Comparison of ENCODE assay signal across 8 cellular contexts in genomic region chr17:58517928-58518609, GRCh38. TPM values are rescaled to one million over a fixed set of nuclear protein-coding genes. Genes with fewer than 3 reads are reported as not detected.
DNase-seq lines count a peak whose midpoint lies in the region; FAIRE-seq and TF ChIP-seq lines count a peak whose summit lies in the region.

No MANE protein-coding gene starts in this region.

- H2AFZ ChIP-seq in MM.1S (ENCODE audit: low read length): peak overlapping the region; percentile 90

- peaks cover 22% of the 10 kb centered on the region for H3K4me1 ChIP-seq in MM.1S (ENCODE audit: low read length)

- H3K79me2 ChIP-seq in MM.1S (ENCODE audit: low read length): peaks cover 26% of the 10 kb centered on the region

- no peaks in the 10 kb centered on the region for H3K36me3 Mint-ChIP-seq in nephron progenitor cell (ENCODE audit: low read depth)
- peaks cover 11% of the 10 kb centered on the region for H3K36me3 Mint-ChIP-seq in stimulated activated naive CD8-positive, alpha-beta T cell treated with anti-CD3 and anti-CD28 coated beads, Interleukin-15, Interleukin-2, amounts not matched to agents 100 ng/mL and 50 ng/mL, for 24 hours (ENCODE audit: low read depth)

- H3K27ac Mint-ChIP-seq in nephron progenitor cell: peak overlapping the region; percentile 100
- peak overlapping the region; percentile 96 for H3K27ac Mint-ChIP-seq in stimulated activated naive CD8-positive, alpha-beta T cell treated with anti-CD3 and anti-CD28 coated beads, Interleukin-15, Interleukin-2, amounts not matched to agents 100 ng/mL and 50 ng/mL, for 24 hours

- DNase-seq in HCEC 1CT: peak; percentile 100
- DNase-seq in MM.1S: peak; percentile 100
- DNase-seq in SHP77 treated with DMSO at 0.1 percent for 48 hours (lab: John Stamatoyannopoulos, UW): peak; percentile 99
- peak; percentile 99 for DNase-seq in activated gamma-delta T cell treated with Interleukin-2 at 50 U/mL for 16 hours
- DNase-seq in fibroblast of villous mesenchyme (ENCODE audit: low read depth): peak; percentile 100
- peak; percentile 98 for DNase-seq in nephron progenitor cell

- no peaks in the 10 kb centered on the region for H3K9me2 ChIP-seq in MM.1S (replicated peaks; ENCODE audit: insufficient read depth, low read length)

- TF ChIP-seq CTCF in MM.1S (IDR thresholded peaks at IDR 0.05; ENCODE audit: low read length) (no peak), fibroblast of villous mesenchyme (IDR thresholded peaks at IDR 0.05; ENCODE audit: insufficient read depth, low read depth, low read length) (no peak), nephron progenitor cell (IDR thresholded peaks at IDR 0.05) (no peak)

- H3K27me3 Mint-ChIP-seq in nephron progenitor cell (ENCODE audit: low read depth, poor library complexity): peaks cover 12% of the 10 kb centered on the region
- H3K27me3 Mint-ChIP-seq in stimulated activated naive CD8-positive, alpha-beta T cell treated with anti-CD3 and anti-CD28 coated beads, Interleukin-15, Interleukin-2, amounts not matched to agents 100 ng/mL and 50 ng/mL, for 24 hours: peaks cover 4% of the 10 kb centered on the region

- no peaks in the 10 kb centered on the region for H3K9me3 Mint-ChIP-seq in nephron progenitor cell
- H3K9me3 Mint-ChIP-seq in stimulated activated naive CD8-positive, alpha-beta T cell treated with anti-CD3 and anti-CD28 coated beads, Interleukin-15, Interleukin-2, amounts not matched to agents 100 ng/mL and 50 ng/mL, for 24 hours: no peaks in the 10 kb centered on the region

- FAIRE-seq in G401.6 (lab: Jason Lieb, UNC): peak; percentile 99

- no peaks in the 10 kb centered on the region for H4K20me1 ChIP-seq in MM.1S (ENCODE audit: insufficient read depth, low read length)

- no peaks in the 10 kb centered on the region for H3K9me3 ChIP-seq in MM.1S (replicated peaks; ENCODE audit: insufficient read depth, low read length)

- no peaks in the 10 kb centered on the region for H3K36me3 ChIP-seq in MM.1S (replicated peaks; ENCODE audit: insufficient read depth, low read length)

- H3K4me3 ChIP-seq in MM.1S (ENCODE audit: low read length): peak overlapping the region; percentile 99
- peak overlapping the region; percentile 95 for H3K4me3 ChIP-seq in fibroblast of villous mesenchyme (ENCODE audit: low read depth, low read length)

- H3K9ac ChIP-seq in MM.1S (ENCODE audit: low read length): peak overlapping the region; percentile 88

- H3K27me3 ChIP-seq in MM.1S (replicated peaks; ENCODE audit: insufficient read depth, low read length): no peaks in the 10 kb centered on the region

- H3F3A ChIP-seq in MM.1S (ENCODE audit: insufficient read depth, low read length): peaks cover 33% of the 10 kb centered on the region

- H3K27ac ChIP-seq in MM.1S (ENCODE audit: low read length): peak overlapping the region; percentile 85

- H3K4me1 Mint-ChIP-seq in nephron progenitor cell: peaks cover 44% of the 10 kb centered on the region
- peaks cover 50% of the 10 kb centered on the region for H3K4me1 Mint-ChIP-seq in stimulated activated naive CD8-positive, alpha-beta T cell treated with anti-CD3 and anti-CD28 coated beads, Interleukin-15, Interleukin-2, amounts not matched to agents 100 ng/mL and 50 ng/mL, for 24 hours (ENCODE audit: low read depth)

- peak overlapping the region; percentile 60 for H3K4me2 ChIP-seq in MM.1S (ENCODE audit: low read depth, low read length)

- peak overlapping the region; percentile 93 for H3K4me3 Mint-ChIP-seq in nephron progenitor cell
- peak overlapping the region; percentile 93 for H3K4me3 Mint-ChIP-seq in stimulated activated naive CD8-positive, alpha-beta T cell treated with anti-CD3 and anti-CD28 coated beads, Interleukin-15, Interleukin-2, amounts not matched to agents 100 ng/mL and 50 ng/mL, for 24 hours

RNA-seq across cellular contexts. Expression of gene MTMR4, which starts 3.6 kb away (rescaled TPM):
- total RNA-seq in fibroblast of villous mesenchyme: 39.6 and 44.9 TPM in 2 replicates

RNA-seq across cellular contexts. Expression of gene HSF5, which starts 29.9 kb away (rescaled TPM):
- total RNA-seq in fibroblast of villous mesenchyme: under 0.01 TPM in 1 of 2 replicates, not detected in the other

Comparison
In these comparisons a context has a peak if more than half of its experiments do, and no peak if none do; other contexts are left out.
1. Peak in every context shown above with its lines: DNase-seq, H3K4me3 ChIP-seq and H3K27ac ChIP-seq.